8 cellular contexts compared by ENCODE assay signal in genomic region chr14:89418452-89418851, GRCh38. TPM values are rescaled to one million over a fixed set of nuclear protein-coding genes. Genes with fewer than 3 reads are reported as not detected.
DNase-seq lines count a peak whose midpoint lies in the region; ATAC-seq, FAIRE-seq and TF ChIP-seq lines count a peak whose summit lies in the region.

No MANE protein-coding gene starts in this region.

- H3K27me3 Mint-ChIP-seq in activated naive CD4-positive, alpha-beta T cell treated with anti-CD3 and anti-CD28 coated beads, Interleukin-2, amount 50 U/mL, for 24 hours, result no peaks in the 10 kb centered on the region
- H3K27me3 Mint-ChIP-seq in type B pancreatic cell, result no peaks in the 10 kb centered on the region

- H3K27ac Mint-ChIP-seq in activated naive CD4-positive, alpha-beta T cell treated with anti-CD3 and anti-CD28 coated beads, Interleukin-2, amount 50 U/mL, for 24 hours, result peak overlapping the region; percentile 98
- H3K27ac Mint-ChIP-seq in type B pancreatic cell, result peak overlapping the region; percentile 93

- H3K27ac ChIP-seq in layer of hippocampus (ENCODE audit: low read depth, low read length), result peak overlapping the region; percentile 13

- FAIRE-seq in HTR-8/SVneo (lab: Jason Lieb, UNC), result no peak

- TF ChIP-seq CTCF in type B pancreatic cell (conservative IDR thresholded peaks at IDR 0.05), result no peak

- H3K9me3 Mint-ChIP-seq in activated naive CD4-positive, alpha-beta T cell treated with anti-CD3 and anti-CD28 coated beads, Interleukin-2, amount 50 U/mL, for 24 hours, result no peaks in the 10 kb centered on the region
- no peaks in the 10 kb centered on the region for H3K9me3 Mint-ChIP-seq in type B pancreatic cell

- no peak for DNase-seq in activated naive CD4-positive, alpha-beta T cell treated with anti-CD3 and anti-CD28 coated beads, Interleukin-2, amount 50 U/mL, for 16 hours
- DNase-seq in activated CD8-positive, alpha-beta memory T cell treated with anti-CD3 and anti-CD28 coated beads, Interleukin-2, amount 50 U/mL, for 48 hours, result peak; percentile 64
- no peak for DNase-seq in type B pancreatic cell (ENCODE audit: extremely low spot score, unreplicated experiment)
- DNase-seq in NCI-H2196 (lab: John Stamatoyannopoulos, UW; ENCODE audit: unreplicated experiment), result no peak
- DNase-seq in HTR-8/SVneo (ENCODE audit: insufficient read length, low spot score), result no peak

- H3K4me3 Mint-ChIP-seq in activated naive CD4-positive, alpha-beta T cell treated with anti-CD3 and anti-CD28 coated beads, Interleukin-2, amount 50 U/mL, for 24 hours, result peak overlapping the region; percentile 96
- peak overlapping the region; percentile 94 for H3K4me3 Mint-ChIP-seq in type B pancreatic cell

- no peaks in the 10 kb centered on the region for H3K27me3 ChIP-seq in layer of hippocampus (ENCODE audit: control insufficient read depth, insufficient read depth, low read length)

- H3K4me1 Mint-ChIP-seq in activated naive CD4-positive, alpha-beta T cell treated with anti-CD3 and anti-CD28 coated beads, Interleukin-2, amount 50 U/mL, for 24 hours, result peaks cover 69% of the 10 kb centered on the region
- H3K4me1 Mint-ChIP-seq in type B pancreatic cell (ENCODE audit: unreplicated experiment), result peaks cover 39% of the 10 kb centered on the region

- ATAC-seq in GM21528 (IDR thresholded peaks at IDR 0.05; ENCODE audit: low FRiP score, unreplicated experiment), result no peak

- H3K36me3 Mint-ChIP-seq in activated naive CD4-positive, alpha-beta T cell treated with anti-CD3 and anti-CD28 coated beads, Interleukin-2, amount 50 U/mL, for 24 hours, result peaks cover 2% of the 10 kb centered on the region
- no peaks in the 10 kb centered on the region for H3K36me3 Mint-ChIP-seq in type B pancreatic cell

RNA-seq across cellular contexts. Expression of gene FOXN3, which starts 1.4 kb away (rescaled TPM):
- total RNA-seq in type B pancreatic cell (ENCODE audit: low replicate concordance), result 40.4 and 73.5 TPM in 2 replicates
